ENCODE assay signal across 1 cellular context in genomic region chr2:219544567-219544966, GRCh38.
TF ChIP-seq lines count a peak whose summit lies in the region.

No MANE protein-coding gene starts in this region.

TF ChIP-seq in SK-N-SH treated with all-trans-retinoic acid at 6 μM for 48 hours, 23 proteins besides CTCF, POLR2A, EP300 and RAD21 (continued from another document):
- TF ChIP-seq POU6F1 (CRISPR knock-in tag; IDR thresholded peaks at IDR 0.05; ENCODE audit: borderline replicate concordance, low read depth) (no peak), RARB (CRISPR knock-in tag; IDR thresholded peaks at IDR 0.05) (no peak), ISL1 (CRISPR knock-in tag; IDR thresholded peaks at IDR 0.05) (no peak), ZNF70 (CRISPR knock-in tag; IDR thresholded peaks at IDR 0.05) (no peak)
